In the genomic region with DNA sequence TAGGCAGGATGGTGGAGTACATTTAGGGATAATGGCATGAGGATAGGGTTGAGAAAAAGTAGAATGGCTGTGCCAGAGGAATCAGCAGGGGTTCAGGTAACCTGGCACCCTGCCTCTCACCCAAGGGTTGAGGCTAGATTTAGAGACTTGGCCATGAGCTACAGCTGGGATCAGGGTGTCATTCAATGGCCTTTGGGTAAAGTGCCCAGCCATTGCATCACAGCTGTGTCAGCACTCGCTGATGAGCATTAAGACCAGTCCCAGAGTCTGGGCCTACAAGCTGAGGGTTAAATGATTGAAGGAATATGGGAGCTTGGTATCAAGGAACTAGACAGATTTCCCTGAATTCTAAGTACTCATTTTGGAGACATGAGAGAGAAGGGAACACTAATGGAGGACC, we compare ENCODE assay signal across 26 cellular contexts.
"Had no signal": no experiment of that assay in that cellular context is flagged by ENCODE, and none has a peak within 500 bp of the region (broad histone marks: within the 10 kb centered on the region; RNA-seq: fewer than 3 reads in every experiment).

No MANE protein-coding gene starts in this region.

- H3K27me3 ChIP-seq: colonic mucosa, dorsolateral prefrontal cortex, esophagus muscularis mucosa, esophagus squamous epithelium, foreskin keratinocyte, gastrocnemius medialis, gastroesophageal sphincter, heart left ventricle, heart right ventricle had no signal

- H3K36me3 ChIP-seq: colonic mucosa, esophagus muscularis mucosa, esophagus squamous epithelium, gastrocnemius medialis, gastroesophageal sphincter, heart left ventricle, heart right ventricle had no signal

- FAIRE-seq: colon, endometrium, endothelial cell of umbilical vein, frontal cortex had no signal

- H3K4me3 ChIP-seq: colonic mucosa, coronary artery, dorsolateral prefrontal cortex, esophagus muscularis mucosa, esophagus squamous epithelium, gastrocnemius medialis, gastroesophageal sphincter, heart left ventricle, heart right ventricle had no signal

- DNase-seq: colonic mucosa; cortex of kidney; dermis blood vessel endothelial cell; dorsolateral prefrontal cortex; effector CD4-positive, alpha-beta T cell; effector CD8-positive, alpha-beta T cell; effector memory CD4-positive, alpha-beta T cell; effector memory CD8-positive, alpha-beta T cell; endodermal cell; erythroblast; esophagus squamous epithelium; foreskin fibroblast; foreskin keratinocyte; foreskin melanocyte; gastrocnemius medialis; glutamatergic neuron; head of caudate nucleus; heart left ventricle; heart right ventricle had no signal
